24 cellular contexts compared by ENCODE assay signal in genomic region chr7:95105627-95106026, GRCh38.
DNase-seq lines count a peak whose midpoint lies in the region; ATAC-seq, FAIRE-seq and TF ChIP-seq lines count a peak whose summit lies in the region.
"Had no signal": no experiment of that assay in that cellular context is flagged by ENCODE, and none has a peak within 500 bp of the region (broad histone marks: within the 10 kb centered on the region; RNA-seq: fewer than 3 reads in every experiment).

No MANE protein-coding gene starts in this region.

- no peak for TF ChIP-seq EP300 in esophagus muscularis mucosa (IDR thresholded peaks at IDR 0.05)

- peak overlapping the region; percentile 56 for H3K4me2 ChIP-seq in PC-3 (ENCODE audit: low read length)
- H3K4me2 ChIP-seq: BLaER1 had no signal

- intact Hi-C loops in PC-3 (cut with micrococcal nuclease) (loop anchor here (10.0 kb wide), 1 partner anchor 451 kb away; the partner anchor contains the start of gene SGCE), esophagus muscularis mucosa (cut with DNase I) (no loop called here), pancreas (cut with DNase I) (no loop called here), thyroid gland (cut with DNase I) (no loop called here), head of caudate nucleus (cut with DNase I) (no loop called here)

- H3K79me2 ChIP-seq in PC-3 (ENCODE audit: low read length) = no peaks in the 10 kb centered on the region

- H3K4me1 ChIP-seq in PC-3 (ENCODE audit: insufficient read depth, low read length) = peaks cover 41% of the 10 kb centered on the region
- peaks cover 0 to 21% (median 20%) of the 10 kb centered on the region in 4 donors for H3K4me1 ChIP-seq in esophagus muscularis mucosa
- peaks cover 0 to 15% (median 6%) of the 10 kb centered on the region in 3 donors for H3K4me1 ChIP-seq in pancreas
- peaks cover 5 to 17% of the 10 kb centered on the region in 2 donors for H3K4me1 ChIP-seq in thyroid gland
- H3K4me1 ChIP-seq: BLaER1, SJSA1 had no signal

- no peak overlapping the region for H2AFZ ChIP-seq in PC-3 (ENCODE audit: low read length)
- H2AFZ ChIP-seq: GM23248 had no signal

- H4K20me1 ChIP-seq in PC-3 (ENCODE audit: low read length) = no peaks in the 10 kb centered on the region
- H4K20me1 ChIP-seq: BLaER1 had no signal

- H3K9me3 ChIP-seq in PC-3 (ENCODE audit: low read length) (no peaks in the 10 kb centered on the region), esophagus muscularis mucosa (no peaks in the 10 kb centered on the region), pancreas (no peaks in the 10 kb centered on the region), thyroid gland (no peaks in the 10 kb centered on the region)
- H3K9me3 ChIP-seq: BLaER1, SJSA1 had no signal

- 0 out of 2 replicates have a peak overlapping the region, but pooled peaks have one; percentile 3 for H3K27ac ChIP-seq in PC-3 (ENCODE audit: low read length)
- peak overlapping the region; percentile 3 to 57 (median 32) for H3K27ac ChIP-seq in esophagus muscularis mucosa (replicated peaks in 1 of 4)
- H3K27ac ChIP-seq in pancreas = peak overlapping the region in 2 of 4 donors; percentile 37 to 52
- peak overlapping the region; percentile 54 to 91 (median 90) for H3K27ac ChIP-seq in thyroid gland
- H3K27ac ChIP-seq: BLaER1, GM23248, SJSA1 had no signal

- H3K36me3 ChIP-seq in PC-3 (ENCODE audit: low read depth, low read length) (no peaks in the 10 kb centered on the region), esophagus muscularis mucosa (no peaks in the 10 kb centered on the region), pancreas (no peaks in the 10 kb centered on the region), thyroid gland (no peaks in the 10 kb centered on the region)
- H3K36me3 ChIP-seq: BLaER1, SJSA1 had no signal

- POLR2A ChIA-PET in PC-3 (lab: Charles Lee; ENCODE audit: unreplicated experiment) = interaction anchor here (0.6 to 0.7 kb wide), 2 partner anchors 449 to 524 kb away, joined by 7 read pairs; no protein-coding TSS in a partner anchor

- no peak for TF ChIP-seq CTCF in PC-3 (conservative IDR thresholded peaks at IDR 0.05; ENCODE audit: low read depth, low read length)
- TF ChIP-seq CTCF in esophagus muscularis mucosa (IDR thresholded peaks at IDR 0.05) = no peak
- TF ChIP-seq CTCF in pancreas (IDR thresholded peaks at IDR 0.05) = no peak
- TF ChIP-seq CTCF in thyroid gland (IDR thresholded peaks at IDR 0.05) = no peak

- TF ChIP-seq POLR2A in esophagus muscularis mucosa (IDR thresholded peaks at IDR 0.05; ENCODE audit: low read depth) (no peak), thyroid gland (IDR thresholded peaks at IDR 0.05) (no peak)

- no peaks in the 10 kb centered on the region for H3K9me2 ChIP-seq in PC-3 (replicated peaks; ENCODE audit: low read length)

- H3F3A ChIP-seq in PC-3 (ENCODE audit: low read length, unreplicated experiment) = peaks cover 4% of the 10 kb centered on the region

- ATAC-seq in PC-3 (no peak), pancreas (peak in 3 of 4 donors; percentile 44 to 54 (median 50))
- ATAC-seq: GM12878, Right ventricle myocardium inferior had no signal

- H3K27me3 ChIP-seq in PC-3 (ENCODE audit: low read length) = no peaks in the 10 kb centered on the region
- H3K27me3 ChIP-seq in esophagus muscularis mucosa = no peaks in the 10 kb centered on the region
- H3K27me3 ChIP-seq in pancreas = no peaks in the 10 kb centered on the region
- H3K27me3 ChIP-seq in thyroid gland = no peaks in the 10 kb centered on the region
- H3K27me3 ChIP-seq: BLaER1, SJSA1 had no signal

- H3K4me3 ChIP-seq in PC-3 (ENCODE audit: low read length) = no peak overlapping the region
- H3K4me3 ChIP-seq in esophagus muscularis mucosa = no peak overlapping the region
- no peak overlapping the region for H3K4me3 ChIP-seq in pancreas
- no peak overlapping the region for H3K4me3 ChIP-seq in thyroid gland (replicated peaks in 1 of 3)
- H3K4me3 ChIP-seq: BLaER1, GM12878, GM23248, SJSA1 had no signal

- no peak overlapping the region for H3K9ac ChIP-seq in PC-3 (ENCODE audit: low read length)
- H3K9ac ChIP-seq: BLaER1, GM23248 had no signal

- DNase-seq in PC-3 (no peak), esophagus muscularis mucosa (ENCODE audit: extremely low spot score) (no peak), pancreas (no peak), thyroid gland (peak in 1 of 2 donors; percentile 4), head of caudate nucleus (no peak), DMS114 treated with DMSO at 0.1 percent for 48 hours (lab: John Stamatoyannopoulos, UW; ENCODE audit: unreplicated experiment) (no peak), NCI-H1092 treated with DMSO at 0.1 percent for 48 hours (lab: John Stamatoyannopoulos, UW) (no peak)
- DNase-seq: CD4-positive, alpha-beta T cell; COR-L47; DND-41; GM23248; HCEC 1CT; KBM-7; NCI-H1092; NCI-H1436 treated with DMSO at 0.1 percent for 48 hours; NCI-H1930; NCI-H345; NCI-H524; NCI-H774; OCI-M1 had no signal

- no peak for FAIRE-seq in pancreas (lab: Jason Lieb, UNC)
- FAIRE-seq: GM12878 had no signal

- CTCF ChIA-PET in PC-3 (lab: Charles Lee) = no interaction called here

- no TSS peak for BruUV-seq in PC-3 (replicated peaks; lab: Mats Ljungman, UMichigan)
